ENCODE assay signal across 4 cellular contexts in the genomic region with DNA sequence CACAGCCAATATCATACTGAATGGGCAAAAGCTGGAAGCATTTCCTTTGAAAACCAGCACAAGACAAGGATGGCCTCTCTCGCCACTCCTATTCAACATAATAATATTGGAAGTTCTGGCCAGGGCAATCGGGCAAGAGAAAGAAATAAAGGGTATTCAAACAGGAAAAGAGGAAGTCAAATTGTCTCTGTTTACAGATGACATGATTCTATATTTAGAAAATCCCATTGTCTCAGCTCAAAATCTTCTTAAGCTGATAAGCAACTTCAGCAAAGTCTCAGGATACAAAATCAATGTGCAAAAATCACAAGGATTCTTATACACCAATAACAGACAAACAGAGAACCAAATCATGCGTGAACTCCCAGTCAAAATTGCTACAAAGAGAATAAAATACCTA. TPM values are rescaled to one million over a fixed set of nuclear protein-coding genes. Genes with fewer than 3 reads are reported as not detected.
"Had no signal": no experiment of that assay in that cellular context is flagged by ENCODE, and none has a peak within 500 bp of the region (broad histone marks: within the 10 kb centered on the region; RNA-seq: fewer than 3 reads in every experiment).

No MANE protein-coding gene starts in this region.

RNA-seq across cellular contexts. Expression of a gene that starts 47.1 kb away (rescaled TPM):
- total RNA-seq: NCI-H460, OCI-LY7, Peyer's patch, Right ventricle myocardium superior had no signal
